8 cellular contexts compared by ENCODE assay signal in genomic region chr17:75345514-75346167, GRCh38. TPM values are rescaled to one million over a fixed set of nuclear protein-coding genes. Genes with fewer than 3 reads are reported as not detected.
DNase-seq lines count a peak whose midpoint lies in the region; ATAC-seq and TF ChIP-seq lines count a peak whose summit lies in the region.

No MANE protein-coding gene starts in this region.

- H3K27ac ChIP-seq in tibial artery (no peak overlapping the region), vagina (no peak overlapping the region)

- H3K36me3 ChIP-seq in tibial artery = no peaks in the 10 kb centered on the region
- H3K36me3 ChIP-seq in vagina = no peaks in the 10 kb centered on the region

- TF ChIP-seq POLR2A in vagina (IDR thresholded peaks at IDR 0.05) = no peak

- no peak overlapping the region for H3K4me3 ChIP-seq in tibial artery
- no peak overlapping the region for H3K4me3 ChIP-seq in vagina

- intact Hi-C loops in tibial artery (cut with DNase I; ENCODE audit: low total_unique reads) = no loop called here
- intact Hi-C loops in vagina (cut with DNase I) = no loop called here

- peak; percentile 67 for ATAC-seq in HG02885 (IDR thresholded peaks at IDR 0.05; ENCODE audit: poor library complexity, unreplicated experiment)

- H3K4me1 ChIP-seq in tibial artery (peaks cover 0 to 45% (median 8%) of the 10 kb centered on the region in 4 donors), vagina (peaks cover 50% of the 10 kb centered on the region)

- H3K9me3 ChIP-seq in tibial artery (no peaks in the 10 kb centered on the region), vagina (no peaks in the 10 kb centered on the region)

- no peaks in the 10 kb centered on the region for H3K27me3 ChIP-seq in tibial artery
- H3K27me3 ChIP-seq in vagina = no peaks in the 10 kb centered on the region

- DNase-seq in NCI-H526 (lab: John Stamatoyannopoulos, UW) = peak; percentile 1 to 27
- DNase-seq in NCI-H526 treated with DMSO at 0.1 percent for 48 hours (lab: John Stamatoyannopoulos, UW) = no peak
- DNase-seq in T follicular helper cell (ENCODE audit: low read depth) = peak; percentile 14
- DNase-seq in germinal center (ENCODE audit: low spot score) = peak; percentile 73
- no peak for DNase-seq in NCI-H1436 (lab: John Stamatoyannopoulos, UW)
- no peak for DNase-seq in tibial artery
- no peak for DNase-seq in vagina (ENCODE audit: extremely low spot score in 2 of 2)

- TF ChIP-seq CTCF in tibial artery (IDR thresholded peaks at IDR 0.05) (no peak), vagina (IDR thresholded peaks at IDR 0.05) (no peak)

RNA-seq across cellular contexts. Expression of gene SLC25A19, which starts 56.4 kb away (rescaled TPM):
- total RNA-seq in vagina = 16.7 TPM

RNA-seq across cellular contexts. Expression of gene GRB2, which starts 59.8 kb away (rescaled TPM):
- 71.9 TPM for total RNA-seq in vagina

Comparison
In these comparisons a context has a peak if more than half of its experiments do, and no peak if none do; other contexts are left out.
1. DNase-seq: peak in NCI-H526 (2 of 2), T follicular helper cell (single experiment) and germinal center (single experiment); none in NCI-H526 treated with DMSO at 0.1 percent for 48 hours (single experiment), NCI-H1436 (single experiment), tibial artery (0 of 2) and vagina (0 of 2).